In the genomic region with DNA sequence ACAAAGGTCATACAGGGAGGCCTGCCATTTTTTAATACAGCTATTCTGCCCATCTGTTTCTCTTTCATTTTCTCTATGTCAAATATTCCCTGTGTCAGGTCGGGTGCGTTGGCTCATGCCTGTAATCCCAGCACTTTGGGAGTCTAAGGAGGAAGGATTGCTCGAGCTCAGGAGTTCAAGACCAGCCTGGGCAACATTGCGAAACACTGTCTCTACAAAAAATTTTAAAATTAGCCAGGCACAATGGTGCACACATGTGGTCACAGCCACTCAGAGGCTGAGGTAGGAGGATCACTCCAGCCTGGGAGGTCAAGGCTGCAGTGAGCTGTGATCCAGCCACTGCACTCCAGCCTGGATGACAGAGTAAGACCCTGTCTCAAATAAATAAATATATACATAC, we compare ENCODE assay signal across 2 cellular contexts.
TF ChIP-seq lines count a peak whose summit lies in the region.

No MANE protein-coding gene starts in this region.

TF ChIP-seq in HepG2, 621 proteins besides CTCF, POLR2A, EP300 and RAD21:
- no peak for TF ChIP-seq MYC (CRISPR knock-in tag; IDR thresholded peaks at IDR 0.05; ENCODE audit: borderline replicate concordance)
- TF ChIP-seq CEBPB (IDR thresholded peaks at IDR 0.05; ENCODE audit: borderline replicate concordance, low read depth, low read length) = peak; percentile 78

TF ChIP-seq in H1, 55 proteins besides CTCF, POLR2A, EP300 and RAD21:
- TF ChIP-seq CEBPB (IDR thresholded peaks at IDR 0.05; ENCODE audit: low read depth, low read length) (0 out of 2 replicates have a peak, but pooled peaks have one; percentile 20), NRF1 (IDR thresholded peaks at IDR 0.05; ENCODE audit: low read depth, low read length) (no peak)
- TF ChIP-seq, protein P1, sequence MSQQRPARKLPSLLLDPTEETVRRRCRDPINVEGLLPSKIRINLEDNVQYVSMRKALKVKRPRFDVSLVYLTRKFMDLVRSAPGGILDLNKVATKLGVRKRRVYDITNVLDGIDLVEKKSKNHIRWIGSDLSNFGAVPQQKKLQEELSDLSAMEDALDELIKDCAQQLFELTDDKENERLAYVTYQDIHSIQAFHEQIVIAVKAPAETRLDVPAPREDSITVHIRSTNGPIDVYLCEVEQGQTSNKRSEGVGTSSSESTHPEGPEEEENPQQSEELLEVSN (IDR thresholded peaks at IDR 0.05) = no peak
